ENCODE assay signal across 8 cellular contexts in the genomic region with DNA sequence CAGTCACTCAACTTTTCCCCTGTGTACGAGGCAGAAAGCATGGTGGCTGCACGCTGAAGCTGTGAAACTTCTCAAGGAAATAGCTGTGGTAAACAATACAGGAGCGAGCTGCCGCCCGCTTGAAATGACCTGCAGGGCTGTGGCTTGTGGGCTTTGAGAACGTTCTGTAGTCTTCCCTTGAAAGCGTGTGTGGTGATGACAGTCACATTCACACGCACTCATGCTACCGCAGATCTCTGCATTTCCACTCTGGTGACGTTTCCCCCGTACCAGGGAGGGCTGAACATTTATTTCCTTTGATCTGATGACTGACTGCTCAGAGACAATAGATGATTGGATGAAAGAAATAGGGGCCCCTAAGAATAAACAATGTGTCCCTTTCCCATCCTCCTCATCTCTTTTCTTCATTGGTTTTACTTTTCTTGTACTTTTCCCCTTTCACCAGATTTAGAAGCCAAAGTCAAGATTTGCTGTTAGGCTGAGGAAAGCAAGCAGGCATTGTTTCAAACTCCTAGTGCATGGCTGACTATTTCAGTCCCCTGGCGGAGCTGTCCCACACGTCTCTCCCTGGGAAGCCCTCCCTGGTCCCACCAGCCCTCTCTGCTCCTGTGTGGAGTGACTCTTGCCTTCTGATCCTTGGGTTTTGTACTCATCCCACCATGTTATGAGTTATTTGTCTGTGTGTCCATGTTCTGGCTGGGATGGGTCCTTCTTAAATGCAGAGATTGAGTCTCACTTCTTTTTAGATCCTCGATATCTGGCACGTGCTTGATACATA. TPM values are rescaled to one million over a fixed set of nuclear protein-coding genes. Genes with fewer than 3 reads are reported as not detected.
A peak's percentile ranks its signal among the peaks of the same experiment; 100 is the strongest.
DNase-seq lines count a peak whose midpoint lies in the region; ATAC-seq and TF ChIP-seq lines count a peak whose summit lies in the region.

No MANE protein-coding gene starts in this region.

- peak; percentile 55 for ATAC-seq in GM19452 (IDR thresholded peaks at IDR 0.05; ENCODE audit: unreplicated experiment)

- H3K4me1 ChIP-seq in right atrium auricular region = peaks cover 0 to 34% of the 10 kb centered on the region in 2 donors

- DNase-seq in Jurkat, Clone E6-1 (ENCODE audit: low read depth, low spot score) = peak; percentile 98
- peak; percentile 84 for DNase-seq in activated T-cell treated with anti-CD3 and anti-CD28 coated beads, Interleukin-2, amount 50 U/mL, for 1 hour
- DNase-seq in right atrium auricular region (ENCODE audit: low spot score) (peak; percentile 67), NCI-H1048 (lab: John Stamatoyannopoulos, UW) (no peak), NCI-H526 treated with DMSO at 0.1 percent for 48 hours (lab: John Stamatoyannopoulos, UW) (no peak), NCI-H2171 (lab: John Stamatoyannopoulos, UW) (no peak)
- DNase-seq in stimulated activated CD4-positive, alpha-beta T cell treated with anti-CD3 and anti-CD28 coated beads, Interleukin-4, amount 100 ng/mL, for 24 hours = peak; percentile 91

- H3K4me3 ChIP-seq in Jurkat, Clone E6-1 (ENCODE audit: low read length) = peak overlapping the region; percentile 2; the same call in 1 of the 2 replicates
- no peak overlapping the region for H3K4me3 ChIP-seq in right atrium auricular region

- TF ChIP-seq CTCF in right atrium auricular region (IDR thresholded peaks at IDR 0.05) = no peak

- H3K36me3 ChIP-seq in right atrium auricular region = no peaks in the 10 kb centered on the region

- no peaks in the 10 kb centered on the region for H3K27me3 ChIP-seq in right atrium auricular region

- no peaks in the 10 kb centered on the region for H3K9me3 ChIP-seq in right atrium auricular region

- H3K27ac ChIP-seq in right atrium auricular region = peak overlapping the region; percentile 80 to 86

RNA-seq across cellular contexts. Expression of gene SYTL3, which starts 3.9 kb away (rescaled TPM):
- polyA plus RNA-seq in Jurkat, Clone E6-1 (2012; ENCODE audit: insufficient read depth, insufficient read length) = not detected
- 1 to 10 TPM; 4.2 to 5.6 TPM for total RNA-seq in right atrium auricular region

RNA-seq across cellular contexts. Expression of gene DYNLT1, which starts 9.2 kb away (rescaled TPM):
- polyA plus RNA-seq in Jurkat, Clone E6-1 (2012; ENCODE audit: insufficient read depth, insufficient read length) = 55.8 TPM
- 10 to 100 TPM; 57.3 to 91.5 TPM for total RNA-seq in right atrium auricular region

Comparison
In these comparisons a context has a peak if more than half of its experiments do, and no peak if none do; other contexts are left out.
1. DNase-seq: peak in Jurkat, Clone E6-1 (single experiment), activated T-cell treated with anti-CD3 and anti-CD28 coated beads, Interleukin-2, amount 50 U/mL, for 1 hour (single experiment), right atrium auricular region (single experiment) and stimulated activated CD4-positive, alpha-beta T cell treated with anti-CD3 and anti-CD28 coated beads, Interleukin-4, amount 100 ng/mL, for 24 hours (single experiment); none in NCI-H1048 (single experiment), NCI-H526 treated with DMSO at 0.1 percent for 48 hours (single experiment) and NCI-H2171 (single experiment).